ENCODE assay signal across 9 cellular contexts in the genomic region with DNA sequence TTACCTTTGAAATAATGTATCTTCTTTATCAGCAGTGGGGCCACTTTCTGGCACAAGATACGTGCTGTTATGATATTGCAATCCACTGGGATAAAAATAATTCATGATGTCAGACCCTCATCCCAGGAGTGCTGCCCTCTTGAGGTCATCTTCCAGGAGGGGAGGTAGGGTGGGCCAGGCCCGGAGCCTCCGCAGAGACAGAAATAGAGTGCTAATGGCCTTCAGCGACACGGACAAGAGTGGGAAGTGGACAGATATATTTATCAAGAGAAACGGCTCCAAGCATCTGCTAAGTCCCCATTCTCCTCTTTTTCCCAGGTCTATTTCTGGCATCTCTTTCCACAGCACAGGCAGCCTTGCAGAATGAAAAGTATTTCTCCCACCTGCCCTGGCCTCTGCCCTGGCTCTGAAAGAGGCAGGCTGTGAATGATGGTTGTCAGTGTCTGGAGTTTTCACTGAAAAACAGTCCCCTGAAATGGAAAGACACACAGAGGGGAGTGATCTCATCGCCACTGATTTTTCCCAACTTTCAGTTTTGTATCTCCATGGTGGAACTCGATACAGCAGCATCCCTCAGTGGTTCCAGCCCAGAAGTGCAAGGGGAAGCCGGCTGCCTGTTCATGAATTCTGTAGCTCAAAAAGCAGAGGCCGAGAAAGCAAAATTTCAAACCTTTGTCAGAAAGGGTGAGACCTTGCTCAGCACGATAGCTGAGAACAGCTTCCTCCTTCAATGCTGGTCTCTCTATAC.
DNase-seq lines count a peak whose midpoint lies in the region; ATAC-seq and TF ChIP-seq lines count a peak whose summit lies in the region.
"Had no signal": no experiment of that assay in that cellular context is flagged by ENCODE, and none has a peak within 500 bp of the region (broad histone marks: within the 10 kb centered on the region; RNA-seq: fewer than 3 reads in every experiment).

No MANE protein-coding gene starts in this region.

- TF ChIP-seq CTCF in psoas muscle (IDR thresholded peaks at IDR 0.05) = peak; percentile 19

- no peak overlapping the region for H3K27ac ChIP-seq in psoas muscle
- H3K27ac ChIP-seq: KMS-11 had no signal

- H3K9me3 ChIP-seq in psoas muscle = no peaks in the 10 kb centered on the region

- no peak overlapping the region for H3K4me3 ChIP-seq in psoas muscle

- intact Hi-C loops in head of caudate nucleus (cut with DNase I) (loop anchor here (5.0 kb wide), 1 partner anchor 570 kb away; no protein-coding TSS in a partner anchor), psoas muscle (cut with DNase I) (no loop called here)

- no peaks in the 10 kb centered on the region for H3K4me1 ChIP-seq in psoas muscle

- peak; percentile 40 to 92 (median 87) for ATAC-seq in psoas muscle
- ATAC-seq in HG03520 (IDR thresholded peaks at IDR 0.05; ENCODE audit: unreplicated experiment) = no peak
- ATAC-seq in HG03571 (IDR thresholded peaks at IDR 0.05; ENCODE audit: unreplicated experiment) = no peak

- DNase-seq in H4 (ENCODE audit: low spot score) (peak; percentile 52), SK-N-DZ (ENCODE audit: low spot score) (peak; percentile 52), head of caudate nucleus (peak; percentile 43 to 91 (median 72)), psoas muscle (no peak), DMS53 (lab: John Stamatoyannopoulos, UW) (no peak)
- no peak for DNase-seq in stimulated activated CD4-positive, alpha-beta T cell treated with anti-CD3 and anti-CD28 coated beads, Interleukin-4, amount 100 ng/mL, for 1 hour

- 41 to 50% (median 47%) methylated on average over 11 of the region's 11 CpGs for WGBS in psoas muscle, 3 donors

- peaks cover 0 to 2% of the 10 kb centered on the region in 2 donors for H3K36me3 ChIP-seq in psoas muscle (ENCODE audit: insufficient read depth in 1 of 2, low read depth in 1 of 2)

- H3K27me3 ChIP-seq in psoas muscle (ENCODE audit: insufficient read depth in 3 of 3, low read length in 2 of 3) = no peaks in the 10 kb centered on the region

Comparison
In these comparisons a context has a peak if more than half of its experiments do, and no peak if none do; other contexts are left out.
1. DNase-seq: peak in H4 (single experiment), SK-N-DZ (single experiment) and head of caudate nucleus (42 of 42); none in psoas muscle (0 of 2), stimulated activated CD4-positive, alpha-beta T cell treated with anti-CD3 and anti-CD28 coated beads, Interleukin-4, amount 100 ng/mL, for 1 hour (single experiment) and DMS53 (single experiment).
2. ATAC-seq: peak in psoas muscle (4 of 4); none in HG03520 (single experiment) and HG03571 (single experiment).